In genomic region chr6:158819977-158820632, GRCh38 we compare ENCODE assay signal across 8 cellular contexts. TPM values are rescaled to one million over a fixed set of nuclear protein-coding genes. Genes with fewer than 3 reads are reported as not detected.
DNase-seq lines count a peak whose midpoint lies in the region; ATAC-seq, FAIRE-seq and TF ChIP-seq lines count a peak whose summit lies in the region.

No MANE protein-coding gene starts in this region.

- no peak overlapping the region for H2BK15ac ChIP-seq in H1 (ENCODE audit: low read length)

- H3K9ac ChIP-seq in H1 (replicated peaks in 1 of 4; ENCODE audit: extremely low read depth in 1 of 4, low read depth in 3 of 4, low read length in 3 of 4) (no peak overlapping the region), parathyroid adenoma (no peak overlapping the region)

- peak overlapping the region; percentile 94; the same call in 1 of the 2 replicates for H2AFZ ChIP-seq in OCI-LY7 (ENCODE audit: low read length)
- H2AFZ ChIP-seq in H1 (ENCODE audit: low read length), result no peak overlapping the region
- peak overlapping the region; percentile 99 for H2AFZ ChIP-seq in parathyroid adenoma

- no peak for FAIRE-seq in H1 (lab: Jason Lieb, UNC)

- peak; percentile 49 for DNase-seq in ELR (ENCODE audit: low read depth)
- DNase-seq in OCI-LY7 (ENCODE audit: low spot score), result no peak
- no peak for DNase-seq in H1 (ENCODE audit: low read depth in 1 of 2, low spot score in 2 of 2)
- no peak for DNase-seq in stimulated activated CD4-positive, alpha-beta T cell treated with anti-CD3 and anti-CD28 coated beads, Interleukin-15, amount 100 ng/mL, for 24 hours
- no peak for DNase-seq in AML-193 (lab: John Stamatoyannopoulos, UW)

- H3K4ac ChIP-seq in H1 (replicated peaks; ENCODE audit: insufficient read length, low read depth, low read length), result no peak overlapping the region

- no peaks in the 10 kb centered on the region for H3K9me2 ChIP-seq in OCI-LY7 (ENCODE audit: insufficient read depth, low read length)

- no peak overlapping the region for H4K5ac ChIP-seq in H1 (ENCODE audit: insufficient read length, low read depth, low read length)

- H2BK20ac ChIP-seq in H1 (ENCODE audit: low read length), result no peak overlapping the region; the same call in 1 of the 2 replicates

- peak overlapping the region; percentile 60 for H2BK120ac ChIP-seq in H1 (replicated peaks; ENCODE audit: low read depth, low read length)

- H2AK5ac ChIP-seq in H1 (ENCODE audit: low read depth, low read length), result 0 out of 2 replicates have a peak overlapping the region, but pooled peaks have one; percentile 46

- no peak overlapping the region for H2BK12ac ChIP-seq in H1 (ENCODE audit: low read depth, low read length)

- peak overlapping the region; percentile 87 for H3K4me3 ChIP-seq in OCI-LY7 (ENCODE audit: low read depth, low read length, poor library complexity, severe bottlenecking)
- H3K4me3 ChIP-seq in H1 (ENCODE audit: extremely low read depth in 1 of 4, insufficient read depth in 2 of 4, low read depth in 3 of 4, low read length in 4 of 4), result no peak overlapping the region
- H3K4me3 ChIP-seq in parathyroid adenoma (ENCODE audit: low read depth, low read length), result peak overlapping the region; percentile 55

- no TSS peak for BruUV-seq in OCI-LY7 (replicated peaks; lab: Mats Ljungman, UMichigan)

- H4K20me1 ChIP-seq in OCI-LY7 (ENCODE audit: insufficient read depth, low read length) (peaks cover 20% of the 10 kb centered on the region), H1 (replicated peaks in 1 of 2; ENCODE audit: control insufficient read depth in 1 of 2, insufficient read depth in 2 of 2, low read length in 2 of 2) (peaks cover 21% of the 10 kb centered on the region in 2 experiments)

- H3K18ac ChIP-seq in H1 (ENCODE audit: extremely low read depth, low read length), result no peak overlapping the region

- H3K27me3 ChIP-seq in H1 (replicated peaks in 1 of 4; ENCODE audit: control insufficient read depth in 3 of 4, extremely low read depth in 1 of 4, insufficient read depth in 3 of 4, low read length in 3 of 4) (peaks cover 0 to 7% (median 5%) of the 10 kb centered on the region in 4 experiments; a peak in 5 of 7 replicates), parathyroid adenoma (ENCODE audit: control insufficient read depth, insufficient read depth, low read length) (no peaks in the 10 kb centered on the region)

- TF ChIP-seq RAD21 in H1 (IDR thresholded peaks at IDR 0.05 in 1 of 2, conservative IDR thresholded peaks at IDR 0.05 in 1 of 2; ENCODE audit: low read depth in 2 of 2, low read length in 2 of 2), result no peak

- H3K4me1 ChIP-seq in OCI-LY7 (ENCODE audit: insufficient read depth, low read length, poor library complexity, severe bottlenecking) (peaks cover 30% of the 10 kb centered on the region), H1 (replicated peaks in 1 of 4; ENCODE audit: control insufficient read depth in 3 of 4, insufficient read depth in 4 of 4, low read length in 3 of 4) (peaks cover 4 to 8% (median 7%) of the 10 kb centered on the region in 4 experiments; a peak in 5 of 7 replicates), parathyroid adenoma (peaks cover 20% of the 10 kb centered on the region)

- intact Hi-C loops in OCI-LY7 (cut with micrococcal nuclease; ENCODE audit: unreplicated experiment), result loop anchor here (1.0 to 5.0 kb wide), 5 partner anchors 50 to 307 kb away; no protein-coding TSS in a partner anchor

- no peak overlapping the region for H4K91ac ChIP-seq in H1 (replicated peaks; ENCODE audit: insufficient read length, low read length)

- peaks cover 7% of the 10 kb centered on the region for H3K23me2 ChIP-seq in H1 (ENCODE audit: low read depth, low read length)

- peak overlapping the region; percentile 100 for H3K27ac ChIP-seq in OCI-LY7 (ENCODE audit: low read depth, low read length, poor library complexity, severe bottlenecking)
- no peak overlapping the region for H3K27ac ChIP-seq in H1 (ENCODE audit: low read depth, low read length)
- H3K27ac ChIP-seq in parathyroid adenoma, result peak overlapping the region; percentile 95

- no peak overlapping the region for H4K8ac ChIP-seq in H1 (ENCODE audit: extremely low read depth, insufficient read depth, low read length)

- no peak for TF ChIP-seq POLR2A in H1 (IDR thresholded peaks at IDR 0.05; ENCODE audit: control extremely low read depth in 1 of 2, low read depth in 2 of 2, low read length in 2 of 2)

- no peak for ATAC-seq in HG02970 (IDR thresholded peaks at IDR 0.05; ENCODE audit: low FRiP score, unreplicated experiment)
- ATAC-seq in HG02870 (IDR thresholded peaks at IDR 0.05; ENCODE audit: unreplicated experiment), result no peak

- POLR2A ChIA-PET in OCI-LY7 (lab: Charles Lee), result interaction anchor here (0.8 to 2.0 kb wide), 11 partner anchors 11 to 50 kb away, joined by 3 to 10 read pairs (median 4); no protein-coding TSS in a partner anchor
- POLR2A ChIA-PET in H1 (lab: Charles Lee; ENCODE audit: partially characterized antibody), result interaction anchor here (1.1 to 2.9 kb wide), 11 partner anchors 8 to 151 kb away, joined by 3 to 34 read pairs (median 4); no protein-coding TSS in a partner anchor

- H3K4me2 ChIP-seq in OCI-LY7 (ENCODE audit: low read length) (peak overlapping the region; percentile 77), H1 (ENCODE audit: insufficient read depth in 1 of 2, low read depth in 2 of 2, low read length in 2 of 2) (no peak overlapping the region), parathyroid adenoma (ENCODE audit: low read length) (peak overlapping the region; percentile 69)

- CTCF ChIA-PET in OCI-LY7 (lab: Charles Lee; ENCODE audit: unreplicated experiment), result interaction anchor here (1.0 kb wide), 1 partner anchor 35 kb away, joined by 3 read pairs; no protein-coding TSS in a partner anchor
- CTCF ChIA-PET in H1 (lab: Charles Lee; ENCODE audit: partially characterized antibody), result interaction anchor here (0.6 to 1.3 kb wide), 5 partner anchors 12 to 129 kb away, joined by 3 to 4 read pairs (median 3); no protein-coding TSS in a partner anchor

- H2BK5ac ChIP-seq in H1 (ENCODE audit: low read depth, low read length), result no peak overlapping the region

- H3K36me3 ChIP-seq in OCI-LY7 (ENCODE audit: insufficient read depth, low read length) (peaks cover 30% of the 10 kb centered on the region), H1 (ENCODE audit: control insufficient read depth in 2 of 4, insufficient read depth in 4 of 4, low read length in 3 of 4) (peaks cover 0 to 23% (median 4%) of the 10 kb centered on the region in 4 experiments; a peak in 2 of 8 replicates), parathyroid adenoma (ENCODE audit: control insufficient read depth, insufficient read depth, low read length) (peaks cover 3% of the 10 kb centered on the region)

- H3K9me3 ChIP-seq in OCI-LY7 (ENCODE audit: low read length), result no peaks in the 10 kb centered on the region; the same call in 1 of the 2 replicates
- H3K9me3 ChIP-seq in H1 (ENCODE audit: insufficient read depth in 2 of 2, low read depth in 1 of 2, low read length in 1 of 2), result peaks cover 2 to 7% of the 10 kb centered on the region in 2 experiments; a peak in 3 of 4 replicates
- no peaks in the 10 kb centered on the region for H3K9me3 ChIP-seq in parathyroid adenoma (ENCODE audit: control insufficient read depth, low read length)

- no peak overlapping the region for H3K23ac ChIP-seq in H1 (ENCODE audit: insufficient read length)

- no peaks in the 10 kb centered on the region for H3K79me1 ChIP-seq in H1 (ENCODE audit: low read depth, low read length)

- 92% methylated on average over 6 of the region's 6 CpGs; no CpG with 5 or more reads in 1 of the 2 experiments for WGBS in H1 (ENCODE audit: extremely low coverage in 1 of 2, insufficient coverage in 1 of 2, insufficient read length in 1 of 2, insufficient replicate concordance in 2 of 2, low coverage in 1 of 2, low lambda C conversion rate in 2 of 2, missing lambda C conversion rate in 1 of 2), 2 experiments

- no peak overlapping the region for H3K56ac ChIP-seq in H1 (replicated peaks; ENCODE audit: insufficient read length, low read depth, low read length)

- no peak for TF ChIP-seq CTCF in OCI-LY7 (conservative IDR thresholded peaks at IDR 0.05; ENCODE audit: low read length)
- no peak for TF ChIP-seq CTCF in H1 (IDR thresholded peaks at IDR 0.05; ENCODE audit: control extremely low read depth in 1 of 3, insufficient read depth in 1 of 3, low read depth in 1 of 3, low read length in 3 of 3)
- no peak for TF ChIP-seq CTCF in parathyroid adenoma (IDR thresholded peaks at IDR 0.05)

- no peak for TF ChIP-seq EP300 in H1 (IDR thresholded peaks at IDR 0.05; ENCODE audit: borderline replicate concordance in 1 of 2, low read depth in 2 of 2, low read length in 2 of 2)

- H3K79me2 ChIP-seq in OCI-LY7 (ENCODE audit: insufficient read depth, low read depth, low read length) (peaks cover 35% of the 10 kb centered on the region), H1 (ENCODE audit: control insufficient read depth in 1 of 2, insufficient read depth in 2 of 2, low read length in 2 of 2) (peaks cover 27 to 31% of the 10 kb centered on the region in 2 experiments), parathyroid adenoma (peaks cover 28% of the 10 kb centered on the region)

- H3K14ac ChIP-seq in H1 (ENCODE audit: insufficient read length), result no peak overlapping the region

TF ChIP-seq in H1, 55 proteins besides CTCF, POLR2A, EP300 and RAD21 (continues in another document):
- no peak for TF ChIP-seq EZH2 (IDR thresholded peaks at IDR 0.05; ENCODE audit: low read depth, low read length, severe bottlenecking)
- no peak for TF ChIP-seq RFX5 (IDR thresholded peaks at IDR 0.05; ENCODE audit: borderline replicate concordance, low read depth, low read length)
- TF ChIP-seq CBX8 (IDR thresholded peaks at IDR 0.05; ENCODE audit: borderline replicate concordance, low read depth, low read length), result no peak
- TF ChIP-seq GABPA (IDR thresholded peaks at IDR 0.05; ENCODE audit: borderline replicate concordance, insufficient read depth, low read length), result no peak
- TF ChIP-seq TEAD4 (IDR thresholded peaks at IDR 0.05; ENCODE audit: low read depth, low read length), result no peak
- TF ChIP-seq SRF (IDR thresholded peaks at IDR 0.05; ENCODE audit: low read depth, low read length), result no peak
- TF ChIP-seq CEBPB (IDR thresholded peaks at IDR 0.05; ENCODE audit: low read depth, low read length), result no peak
- no peak for TF ChIP-seq TAF1 (IDR thresholded peaks at IDR 0.05; ENCODE audit: low read depth, low read length)
- TF ChIP-seq FOSL1 (IDR thresholded peaks at IDR 0.05; ENCODE audit: insufficient read depth, low read depth, low read length), result no peak

RNA-seq across cellular contexts. Expression of gene EZR, which starts 0.9 kb away (rescaled TPM):
- 268 and 360 TPM in 2 replicates for total RNA-seq in OCI-LY7 (2014; rRNA removed; shearing (Covaris generic))
- 415 and 440 TPM in 2 replicates for total RNA-seq in OCI-LY7 (2022)
- 286 and 287 TPM in 2 replicates for total RNA-seq in H1 (2021; fragmentation: NEBNext Ultra II Directional; extraction: Animal tissue kit (Norgen Biotek cat#: 25700))
- 122 and 138 TPM in 2 replicates for polyA plus RNA-seq in H1 (2011; rRNA removed)
- polyA plus RNA-seq in H1 (2011; cell fraction: cytosol; rRNA removed), result 180 TPM
- 214 TPM for polyA plus RNA-seq in H1 (2011; cell fraction: nucleus; rRNA removed)
- polyA plus RNA-seq in H1 (2012, experiment 1 of 2), result 182 to 212 TPM (median 197 TPM) in 4 replicates
- 94.1 TPM for polyA plus RNA-seq in H1 (2012, experiment 2 of 2)
- polyA plus RNA-seq in H1 (2013, experiment 1 of 2), result 180 TPM
- polyA plus RNA-seq in H1 (2013, experiment 2 of 2), result 182 TPM
- polyA minus RNA-seq in H1 (2011; rRNA and poly(A)+ RNA removed), result 153 and 157 TPM in 2 replicates
- 91.7 TPM for polyA minus RNA-seq in H1 (2011; cell fraction: cytosol; rRNA and poly(A)+ RNA removed)
- 77.4 TPM for polyA minus RNA-seq in H1 (2011; cell fraction: nucleus; rRNA and poly(A)+ RNA removed)

Comparison
In these comparisons a context has a peak if more than half of its experiments do, and no peak if none do; other contexts are left out.
1. H3K4me2 ChIP-seq: peak in OCI-LY7 (single experiment) and parathyroid adenoma (single experiment); none in H1 (0 of 2).
2. H3K4me3 ChIP-seq: peak in OCI-LY7 (single experiment) and parathyroid adenoma (single experiment); none in H1 (0 of 4).